16 cellular contexts compared by ENCODE assay signal in the genomic region with DNA sequence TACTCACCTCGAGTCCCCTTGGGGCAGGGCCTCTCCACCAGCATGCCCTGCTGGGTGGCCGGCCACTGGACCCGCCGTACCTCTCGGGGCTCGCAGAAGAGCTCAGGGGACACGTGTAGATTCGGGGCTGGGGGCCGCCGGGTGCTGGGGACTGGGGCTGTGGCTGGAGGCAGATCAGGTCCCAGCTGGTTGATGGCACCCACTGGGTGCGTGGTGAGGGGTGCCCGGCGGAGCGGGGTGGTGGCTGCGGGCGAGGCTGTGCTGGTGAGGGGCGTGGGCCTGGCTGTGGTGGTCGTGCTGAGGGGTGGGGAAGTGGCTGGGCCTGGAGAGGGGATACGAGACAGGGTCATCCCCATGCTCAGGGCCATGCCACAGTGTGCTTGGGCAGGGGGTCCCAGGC. TPM values are rescaled to one million over a fixed set of nuclear protein-coding genes. Genes with fewer than 3 reads are reported as not detected.
A peak's percentile ranks its signal among the peaks of the same experiment; 100 is the strongest.
DNase-seq lines count a peak whose midpoint lies in the region; ATAC-seq and TF ChIP-seq lines count a peak whose summit lies in the region.
"Had no signal": no experiment of that assay in that cellular context is flagged by ENCODE, and none has a peak within 500 bp of the region (broad histone marks: within the 10 kb centered on the region; RNA-seq: fewer than 3 reads in every experiment).

No MANE protein-coding gene starts in this region.

- H3K36me3 ChIP-seq in GM23338 (ENCODE audit: insufficient read depth) (peaks cover 3% of the 10 kb centered on the region; the same call in 1 of the 2 replicates), HEK293 (ENCODE audit: control insufficient read depth in 2 of 2, insufficient read depth in 1 of 2, low read length in 2 of 2) (peaks cover 0 to 63% of the 10 kb centered on the region in 2 experiments; a peak in 2 of 3 replicates), neuronal stem cell (replicated peaks in 1 of 2; ENCODE audit: control insufficient read depth in 2 of 2, insufficient read depth in 2 of 2, low read length in 2 of 2) (peaks cover 54 to 63% of the 10 kb centered on the region in 2 donors), lower lobe of right lung (peaks cover 37% of the 10 kb centered on the region)

- DNase-seq in GM23338 (ENCODE audit: low spot score) = no peak
- DNase-seq in iPS-NIHi11 (ENCODE audit: low spot score) = peak; percentile 14
- no peak for DNase-seq in neuronal stem cell (ENCODE audit: low spot score)
- DNase-seq in lower lobe of right lung = no peak
- no peak for DNase-seq in T-helper 9 cell
- DNase-seq in activated T-cell treated with anti-CD3 and anti-CD28 coated beads, Interleukin-2, amount 50 U/mL, for 48 hours = no peak
- DNase-seq: C1 segment of cervical spinal cord; Calu3; CD4-positive, alpha-beta memory T cell; COR-L47; DMS53; DMS79 treated with DMSO at 0.1 percent for 48 hours; GF-D8; GOT3 had no signal

- H3K36me3 Mint-ChIP-seq in GM23338 (ENCODE audit: low read depth) = peaks cover 40% of the 10 kb centered on the region

- no peaks in the 10 kb centered on the region for H3K9me3 ChIP-seq in HEK293 (ENCODE audit: control insufficient read depth, insufficient read depth, low read depth, low read length)
- peaks cover 0 to 1% of the 10 kb centered on the region in 2 donors for H3K9me3 ChIP-seq in neuronal stem cell (replicated peaks in 1 of 2; ENCODE audit: control insufficient read depth in 2 of 2, insufficient read depth in 1 of 2, low read depth in 1 of 2, low read length in 2 of 2)
- no peaks in the 10 kb centered on the region for H3K9me3 ChIP-seq in lower lobe of right lung
- H3K9me3 ChIP-seq: HAP-1 had no signal

- H3K4me2 ChIP-seq in GM23338 = no peak overlapping the region
- no peak overlapping the region for H3K4me2 ChIP-seq in neuronal stem cell (ENCODE audit: insufficient read depth, low read length, poor library complexity, severe bottlenecking)

- no peak overlapping the region for H2BK120ac ChIP-seq in neuronal stem cell (ENCODE audit: low read depth, low read length)

- no peaks in the 10 kb centered on the region for H3K79me2 ChIP-seq in GM23338 (replicated peaks; ENCODE audit: insufficient read depth)

- H3K27ac Mint-ChIP-seq in GM23338 = no peak overlapping the region

- no peak overlapping the region for H2BK5ac ChIP-seq in neuronal stem cell (ENCODE audit: low read length)

- no CpG with 5 or more reads among the region's 19 CpGs for WGBS in neuronal stem cell (ENCODE audit: extremely low coverage in 2 of 2, insufficient read length in 2 of 2, insufficient replicate concordance in 1 of 2), 2 donors

- H4K20me1 ChIP-seq in GM23338 (replicated peaks; ENCODE audit: insufficient read depth) = no peaks in the 10 kb centered on the region; the same call in 1 of the 2 replicates

- H3K4me3 Mint-ChIP-seq in GM23338 = no peak overlapping the region
- H3K4me3 Mint-ChIP-seq: CD4-positive, alpha-beta memory T cell had no signal

- peak overlapping the region; percentile 85 for H3K23ac ChIP-seq in neuronal stem cell (ENCODE audit: low read depth, low read length, poor library complexity)

- H3K9ac ChIP-seq in neuronal stem cell (ENCODE audit: low read depth, low read length, poor library complexity) = no peak overlapping the region

- no peak overlapping the region for H3K14ac ChIP-seq in neuronal stem cell (ENCODE audit: low read length)

- POLR2A ChIA-PET in HEK293 (lab: Yijun Ruan, JAX) = interaction anchor here (1.4 to 2.7 kb wide), 2 partner anchors 25 kb away, joined by 8 to 9 read pairs; partner anchors contain the start of gene ASF1B

- peaks cover 8% of the 10 kb centered on the region for H3K79me1 ChIP-seq in neuronal stem cell (ENCODE audit: low read depth, low read length)

- H4K91ac ChIP-seq in neuronal stem cell (ENCODE audit: low read depth, low read length, poor library complexity) = no peak overlapping the region

- no peaks in the 10 kb centered on the region for H3K9me3 Mint-ChIP-seq in GM23338
- H3K9me3 Mint-ChIP-seq: CD4-positive, alpha-beta memory T cell had no signal

- H3K4me3 ChIP-seq in GM23338 (no peak overlapping the region), HEK293 (ENCODE audit: low read depth, low read length) (no peak overlapping the region), neuronal stem cell (ENCODE audit: low read length in 2 of 2) (no peak overlapping the region), lower lobe of right lung (no peak overlapping the region)
- H3K4me3 ChIP-seq: HAP-1 had no signal

- H3K27me3 ChIP-seq in GM23338 (ENCODE audit: insufficient read depth) (no peaks in the 10 kb centered on the region), neuronal stem cell (ENCODE audit: control insufficient read depth in 3 of 3, insufficient read depth in 3 of 3, low read depth in 1 of 3, low read length in 3 of 3) (no peaks in the 10 kb centered on the region), lower lobe of right lung (ENCODE audit: low read depth) (no peaks in the 10 kb centered on the region)

- peak overlapping the region; percentile 73 for H2BK12ac ChIP-seq in neuronal stem cell (ENCODE audit: low read length)

- H4K8ac ChIP-seq in neuronal stem cell (ENCODE audit: low read depth, low read length) = no peak overlapping the region

- H3K4me1 ChIP-seq in GM23338 (ENCODE audit: insufficient read depth) = no peaks in the 10 kb centered on the region
- no peaks in the 10 kb centered on the region for H3K4me1 ChIP-seq in HEK293 (ENCODE audit: control insufficient read depth, insufficient read depth, low read length)
- peaks cover 12 to 17% of the 10 kb centered on the region in 2 donors for H3K4me1 ChIP-seq in neuronal stem cell (ENCODE audit: control insufficient read depth in 2 of 2, insufficient read depth in 1 of 2, low read depth in 1 of 2, low read length in 2 of 2)
- H3K4me1 ChIP-seq in lower lobe of right lung = peaks cover 2% of the 10 kb centered on the region
- H3K4me1 ChIP-seq: HAP-1 had no signal

- peaks cover 6% of the 10 kb centered on the region for H3K4me1 Mint-ChIP-seq in GM23338

- H3K18ac ChIP-seq in neuronal stem cell (ENCODE audit: low read length) = no peak overlapping the region

- no peaks in the 10 kb centered on the region for H3F3A ChIP-seq in GM23338 (replicated peaks; ENCODE audit: low read depth)

- H3K27ac ChIP-seq in GM23338 (ENCODE audit: low read depth) (no peak overlapping the region), HEK293 (ENCODE audit: extremely low read depth, low read depth, low read length) (no peak overlapping the region), neuronal stem cell (replicated peaks; ENCODE audit: low read length) (no peak overlapping the region), lower lobe of right lung (no peak overlapping the region)

- TF ChIP-seq CTCF in GM23338 (conservative IDR thresholded peaks at IDR 0.05; ENCODE audit: low read depth in 2 of 2) (no peak), HEK293 (tag by site-specific recombination; IDR thresholded peaks at IDR 0.05) (no peak), lower lobe of right lung (IDR thresholded peaks at IDR 0.05) (no peak)

- no peaks in the 10 kb centered on the region for H3K9me2 ChIP-seq in GM23338 (ENCODE audit: insufficient read depth)

- CTCF ChIA-PET in HEK293 (lab: Yijun Ruan, JAX) = interaction anchor here (0.6 to 0.7 kb wide), 2 partner anchors 25 to 334 kb away, joined by 3 to 7 read pairs; partner anchors contain the start of gene ASF1B

- no peak overlapping the region for H2AK5ac ChIP-seq in neuronal stem cell (ENCODE audit: low read depth, low read length)

- no peak overlapping the region for H2BK15ac ChIP-seq in neuronal stem cell (ENCODE audit: low read length)

- peaks cover 8% of the 10 kb centered on the region for H3K27me3 Mint-ChIP-seq in GM23338 (ENCODE audit: insufficient read depth, low read depth, poor library complexity)
- H3K27me3 Mint-ChIP-seq: CD4-positive, alpha-beta memory T cell had no signal

- H2AFZ ChIP-seq in GM23338 = no peak overlapping the region
- H2AFZ ChIP-seq in neuronal stem cell (ENCODE audit: low read length) = no peak overlapping the region

- no peak overlapping the region for H3K4ac ChIP-seq in neuronal stem cell (ENCODE audit: low read length)

- ATAC-seq in GM23338 (no peak), lower lobe of right lung (no peak)

- intact Hi-C loops in lower lobe of right lung (cut with DNase I) = no loop called here

TF ChIP-seq in GM23338, 12 proteins besides CTCF, POLR2A, EP300 and RAD21:
- peak; percentile 29; the same call in 1 of the 2 replicates for TF ChIP-seq POLR2AphosphoS5 (IDR thresholded peaks at IDR 0.05; ENCODE audit: low read depth)
- TF ChIP-seq NANOG (IDR thresholded peaks at IDR 0.05; ENCODE audit: borderline replicate concordance) = no peak

TF ChIP-seq in HEK293, 187 proteins besides CTCF, POLR2A, EP300 and RAD21 (continues in another document):
- TF ChIP-seq ZNF76 (tag by site-specific recombination; IDR thresholded peaks at IDR 0.05; ENCODE audit: borderline replicate concordance, low read depth) = no peak
- TF ChIP-seq, protein P1, sequence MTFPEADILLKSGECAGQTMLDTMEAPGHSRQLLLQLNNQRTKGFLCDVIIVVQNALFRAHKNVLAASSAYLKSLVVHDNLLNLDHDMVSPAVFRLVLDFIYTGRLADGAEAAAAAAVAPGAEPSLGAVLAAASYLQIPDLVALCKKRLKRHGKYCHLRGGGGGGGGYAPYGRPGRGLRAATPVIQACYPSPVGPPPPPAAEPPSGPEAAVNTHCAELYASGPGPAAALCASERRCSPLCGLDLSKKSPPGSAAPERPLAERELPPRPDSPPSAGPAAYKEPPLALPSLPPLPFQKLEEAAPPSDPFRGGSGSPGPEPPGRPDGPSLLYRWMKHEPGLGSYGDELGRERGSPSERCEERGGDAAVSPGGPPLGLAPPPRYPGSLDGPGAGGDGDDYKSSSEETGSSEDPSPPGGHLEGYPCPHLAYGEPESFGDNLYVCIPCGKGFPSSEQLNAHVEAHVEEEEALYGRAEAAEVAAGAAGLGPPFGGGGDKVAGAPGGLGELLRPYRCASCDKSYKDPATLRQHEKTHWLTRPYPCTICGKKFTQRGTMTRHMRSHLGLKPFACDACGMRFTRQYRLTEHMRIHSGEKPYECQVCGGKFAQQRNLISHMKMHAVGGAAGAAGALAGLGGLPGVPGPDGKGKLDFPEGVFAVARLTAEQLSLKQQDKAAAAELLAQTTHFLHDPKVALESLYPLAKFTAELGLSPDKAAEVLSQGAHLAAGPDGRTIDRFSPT (tag by site-specific recombination; IDR thresholded peaks at IDR 0.05) = peak; percentile 60; the same call in 1 of the 2 replicates

RNA-seq across cellular contexts. Expression of gene ASF1B, which starts 24.9 kb away (rescaled TPM):
- 33.3 and 37.1 TPM in 2 replicates for total RNA-seq in GM23338 (2014; rRNA removed; shearing (Covaris generic))
- polyA plus RNA-seq in GM23338 (2016; fragmentation: Nextera tagmentation; extraction: Ambion mirVana) = 33.8 and 36.9 TPM in 2 replicates
- polyA plus RNA-seq in neuronal stem cell (2013, experiment 1 of 2) = 32.1 TPM
- polyA plus RNA-seq in neuronal stem cell (2013, experiment 2 of 2) = 30.3 TPM
- 2.6 TPM for total RNA-seq in lower lobe of right lung

RNA-seq across cellular contexts. Expression of gene PRKACA, which starts 43.7 kb away (rescaled TPM):
- 25.7 and 31.3 TPM in 2 replicates for total RNA-seq in GM23338 (2014; rRNA removed; shearing (Covaris generic))
- 12.3 and 13.0 TPM in 2 replicates for polyA plus RNA-seq in GM23338 (2016; fragmentation: Nextera tagmentation; extraction: Ambion mirVana)
- polyA plus RNA-seq in neuronal stem cell (2013, experiment 1 of 2) = 66.8 TPM
- 67.2 TPM for polyA plus RNA-seq in neuronal stem cell (2013, experiment 2 of 2)
- 87.1 TPM for total RNA-seq in lower lobe of right lung

RNA-seq across cellular contexts. Expression of gene ADGRL1, which starts 44.7 kb away (rescaled TPM):
- 84.0 and 100 TPM in 2 replicates for total RNA-seq in GM23338 (2014; rRNA removed; shearing (Covaris generic))
- 20.6 and 21.8 TPM in 2 replicates for polyA plus RNA-seq in GM23338 (2016; fragmentation: Nextera tagmentation; extraction: Ambion mirVana)
- polyA plus RNA-seq in neuronal stem cell (2013, experiment 1 of 2) = 41.4 TPM
- polyA plus RNA-seq in neuronal stem cell (2013, experiment 2 of 2) = 42.1 TPM
- total RNA-seq in lower lobe of right lung = 28.7 TPM
